In the genomic region with DNA sequence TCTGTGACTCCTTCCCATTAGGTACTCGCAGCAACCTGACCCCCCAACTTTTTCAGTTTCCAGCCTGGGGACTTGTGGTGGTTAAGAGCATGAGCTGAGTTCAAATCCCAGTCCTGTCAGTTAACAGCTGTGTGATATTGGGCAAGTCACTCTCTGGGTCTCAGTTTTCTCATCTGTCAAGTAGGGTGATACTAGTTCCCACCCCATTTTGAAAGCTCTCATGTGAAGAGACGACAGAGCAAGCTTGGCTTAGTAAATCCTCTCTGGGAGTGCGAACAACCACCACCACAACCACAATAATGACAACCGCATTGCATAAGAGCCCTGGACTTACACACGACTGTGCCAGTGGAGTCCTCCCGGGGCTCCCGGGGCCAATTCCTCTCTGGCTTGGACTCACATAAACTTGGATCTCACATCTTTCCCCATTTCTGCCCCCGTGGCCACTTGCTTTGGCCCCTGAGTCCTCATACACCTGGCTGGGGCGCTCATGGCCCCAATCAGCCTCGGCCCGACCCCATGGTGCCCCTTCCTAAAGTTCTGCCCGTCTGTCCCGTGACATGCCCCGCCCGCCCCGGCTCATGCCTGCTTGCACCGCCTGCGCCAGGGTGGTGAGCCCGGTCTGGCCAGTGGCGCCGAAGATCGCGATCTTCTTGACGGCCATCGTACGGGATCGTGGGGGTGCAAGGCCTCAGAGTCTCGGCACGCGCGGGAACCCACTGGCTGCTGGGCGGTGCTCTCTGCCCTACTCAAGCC, we compare ENCODE assay signal across 8 cellular contexts. TPM values are rescaled to one million over a fixed set of nuclear protein-coding genes. Genes with fewer than 3 reads are reported as not detected.
DNase-seq lines count a peak whose midpoint lies in the region; ATAC-seq lines count a peak whose summit lies in the region.

Gene BLVRB (minus strand): TSS at position 721 of the 756 bp plus-strand sequence. CDS start 57 bp downstream, at position 664.

- peak within 1 kb of the TSS; percentile 79 for H3K27ac Mint-ChIP-seq in activated naive CD8-positive, alpha-beta T cell treated with anti-CD3 and anti-CD28 coated beads, Interleukin-2, amount 10 ng/mL, durations not matched to agents 7 days and 5 days

- H3K36me3 ChIP-seq in ACC112 (ENCODE audit: insufficient read depth, low read length): no peaks in the 10 kb centered on the region

- peak within 1 kb of the TSS; percentile 91 for H3K4me3 ChIP-seq in ACC112 (ENCODE audit: low read depth, low read length)

- H3K27me3 ChIP-seq in ACC112 (ENCODE audit: insufficient read depth, low read length): peaks cover 4% of the 10 kb centered on the region; the same call in 1 of the 2 replicates

- H3K4me3 Mint-ChIP-seq in activated naive CD8-positive, alpha-beta T cell treated with anti-CD3 and anti-CD28 coated beads, Interleukin-2, amount 10 ng/mL, durations not matched to agents 7 days and 5 days: peak within 1 kb of the TSS; percentile 73

- peak within 1 kb of the TSS; percentile 71 for H2AFZ ChIP-seq in ACC112 (ENCODE audit: low read length, unreplicated experiment)

- H3K4me1 Mint-ChIP-seq in activated naive CD8-positive, alpha-beta T cell treated with anti-CD3 and anti-CD28 coated beads, Interleukin-2, amount 10 ng/mL, durations not matched to agents 7 days and 5 days: peaks cover 24% of the 10 kb centered on the region

- intact Hi-C loops in left ventricle myocardium superior (cut with micrococcal nuclease): no loop called here

- DNase-seq in NCI-H460 (ENCODE audit: extremely low read depth, low read depth) (no peak), left ventricle myocardium superior (no peak), putamen (ENCODE audit: low spot score) (peak; percentile 16), NCI-H1436 treated with DMSO at 0.1 percent for 48 hours (lab: John Stamatoyannopoulos, UW) (no peak), NCI-H2196 treated with DMSO at 0.1 percent for 48 hours (lab: John Stamatoyannopoulos, UW; ENCODE audit: unreplicated experiment) (no peak)
- DNase-seq in activated naive CD8-positive, alpha-beta T cell treated with anti-CD3 and anti-CD28 coated beads, Interleukin-2, amount 10 ng/mL, durations not matched to agents 7 days and 5 days: no peak

- H3K27me3 Mint-ChIP-seq in activated naive CD8-positive, alpha-beta T cell treated with anti-CD3 and anti-CD28 coated beads, Interleukin-2, amount 10 ng/mL, durations not matched to agents 7 days and 5 days: peaks cover 21% of the 10 kb centered on the region

- no peaks in the 10 kb centered on the region for H3K9me3 Mint-ChIP-seq in activated naive CD8-positive, alpha-beta T cell treated with anti-CD3 and anti-CD28 coated beads, Interleukin-2, amount 10 ng/mL, durations not matched to agents 7 days and 5 days

- ATAC-seq in GM18517 (IDR thresholded peaks at IDR 0.05; ENCODE audit: unreplicated experiment): peak; percentile 14
- peak; percentile 0 for ATAC-seq in activated naive CD8-positive, alpha-beta T cell treated with anti-CD3 and anti-CD28 coated beads, Interleukin-2, amount 10 ng/mL, durations not matched to agents 7 days and 5 days (ENCODE audit: low read depth)
- ATAC-seq in left ventricle myocardium superior: peak; percentile 28

- H3K79me2 ChIP-seq in ACC112 (ENCODE audit: control insufficient read depth, insufficient read depth, low read length, unreplicated experiment): peaks cover 9% of the 10 kb centered on the region

- H3K4me1 ChIP-seq in ACC112 (ENCODE audit: control insufficient read depth, insufficient read depth, low read length, unreplicated experiment): peaks cover 13% of the 10 kb centered on the region

- H3K36me3 Mint-ChIP-seq in activated naive CD8-positive, alpha-beta T cell treated with anti-CD3 and anti-CD28 coated beads, Interleukin-2, amount 10 ng/mL, durations not matched to agents 7 days and 5 days: no peaks in the 10 kb centered on the region

- H3K27ac ChIP-seq in ACC112 (ENCODE audit: low read depth, low read length): peak within 1 kb of the TSS; percentile 71

- POLR2A ChIA-PET in activated naive CD8-positive, alpha-beta T cell treated with anti-CD3 and anti-CD28 coated beads, Interleukin-2, amount 10 ng/mL, durations not matched to agents 7 days and 5 days (lab: Charles Lee): interaction anchor here (0.9 to 1.9 kb wide), 8 partner anchors 22 to 191 kb away, joined by 3 to 12 read pairs (median 4); partner anchors contain the start of genes C19orf47 and PLD3

RNA-seq across cellular contexts. Expression of gene BLVRB, which starts in this region (rescaled TPM):
- 181 and 210 TPM in 2 replicates for total RNA-seq in NCI-H460 (2014; rRNA removed; shearing (Covaris generic))
- polyA plus RNA-seq in NCI-H460 (2014; cell fraction: nucleus; rRNA removed): 278 and 371 TPM in 2 replicates
- total RNA-seq in activated naive CD8-positive, alpha-beta T cell treated with anti-CD3 and anti-CD28 coated beads, Interleukin-2, amount 10 ng/mL, durations not matched to agents 7 days and 5 days: 10 to 100 TPM; 20.4 to 21.5 TPM
- total RNA-seq in left ventricle myocardium superior: 120 TPM
